In the genomic region with DNA sequence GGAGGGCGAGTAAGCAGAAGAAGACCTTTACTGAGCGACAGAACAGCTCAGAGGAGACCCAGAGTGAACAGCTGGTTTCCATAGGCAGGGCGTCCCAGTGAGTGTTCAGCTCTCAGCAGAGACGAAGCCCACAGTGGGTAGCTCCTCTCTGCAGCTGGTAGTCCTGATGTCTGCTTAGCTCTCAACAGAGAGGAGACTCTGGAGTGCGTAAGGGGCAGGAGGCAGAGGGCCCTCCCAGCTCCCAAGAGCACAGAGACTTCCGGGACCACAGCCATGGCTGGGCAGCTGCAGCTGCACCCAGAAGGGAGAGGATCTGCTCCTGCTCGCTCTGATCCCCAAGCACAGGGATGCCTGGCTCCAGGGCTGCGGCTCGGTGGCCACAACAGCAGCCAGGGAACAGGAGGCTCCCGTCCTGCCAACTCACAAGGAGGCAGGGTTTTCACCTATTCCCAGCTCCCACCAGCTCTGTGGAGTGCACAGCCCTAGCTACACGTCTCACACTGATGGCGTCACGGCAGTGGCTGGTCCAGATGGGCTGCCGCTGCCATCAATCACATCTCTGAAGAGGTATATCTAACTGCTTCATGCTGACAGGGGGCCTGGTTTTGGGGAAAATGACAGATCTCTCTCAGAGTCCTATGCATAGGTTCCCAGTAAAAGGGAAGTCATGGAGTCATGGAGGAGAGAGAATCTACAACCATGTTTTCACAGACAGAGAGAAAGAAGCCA, we compare ENCODE assay signal across 12 cellular contexts.
A peak's percentile ranks its signal among the peaks of the same experiment; 100 is the strongest.
DNase-seq lines count a peak whose midpoint lies in the region; ATAC-seq and TF ChIP-seq lines count a peak whose summit lies in the region.
"Had no signal": no experiment of that assay in that cellular context is flagged by ENCODE, and none has a peak within 500 bp of the region (broad histone marks: within the 10 kb centered on the region; RNA-seq: fewer than 3 reads in every experiment).

No MANE protein-coding gene starts in this region.

- WGBS in thyroid gland, 2 donors = 87 to 96% methylated on average over 12 to 14 of the region's 14 CpGs
- 73 to 75% methylated on average over 6 to 11 of the region's 14 CpGs for WGBS in esophagus squamous epithelium, 2 donors

- no peaks in the 10 kb centered on the region for H3K9me3 ChIP-seq in thyroid gland
- peaks cover 0 to 41% (median 9%) of the 10 kb centered on the region in 3 donors for H3K9me3 ChIP-seq in esophagus squamous epithelium
- H3K9me3 ChIP-seq: heart left ventricle, upper lobe of left lung had no signal

- H3K27me3 ChIP-seq in thyroid gland (no peaks in the 10 kb centered on the region), esophagus squamous epithelium (no peaks in the 10 kb centered on the region)
- H3K27me3 ChIP-seq: heart left ventricle, upper lobe of left lung had no signal

- DNase-seq in GM10248 (ENCODE audit: extremely low spot score) (peak; percentile 2), M059J (ENCODE audit: low read depth) (peak; percentile 65), RPMI7951 (ENCODE audit: low read depth) (peak; percentile 87), midbrain (lab: John Stamatoyannopoulos, UW) (peak; percentile 8), HuH-7.5 (ENCODE audit: low spot score) (no peak), thyroid gland (no peak), esophagus squamous epithelium (lab: John Stamatoyannopoulos, UW) (no peak)
- DNase-seq: activated CD4-positive, alpha-beta T cell treated with anti-CD3 and anti-CD28 coated beads for 36 hours; AML-193 had no signal

- TF ChIP-seq CTCF in GM10248 (IDR thresholded peaks at IDR 0.05; ENCODE audit: control extremely low read depth, extremely low read depth, low read depth, missing control alignments) (no peak), thyroid gland (IDR thresholded peaks at IDR 0.05) (no peak), esophagus squamous epithelium (IDR thresholded peaks at IDR 0.05) (no peak)

- H3K4me1 ChIP-seq in thyroid gland = no peaks in the 10 kb centered on the region
- H3K4me1 ChIP-seq in esophagus squamous epithelium = no peaks in the 10 kb centered on the region
- H3K4me1 ChIP-seq: heart left ventricle, upper lobe of left lung had no signal

- POLR2A ChIA-PET in GM10248 (lab: Yijun Ruan, JAX) = no interaction called here

- intact Hi-C loops in thyroid gland (cut with DNase I) (no loop called here), esophagus squamous epithelium (cut with DNase I) (no loop called here)

- ATAC-seq in GM18519 (IDR thresholded peaks at IDR 0.05; ENCODE audit: low FRiP score, unreplicated experiment) = no peak
- ATAC-seq: activated CD4-positive, alpha-beta T cell treated with anti-CD3 and anti-CD28 coated beads for 36 hours; heart left ventricle had no signal

- CTCF ChIA-PET in GM10248 (lab: Yijun Ruan, JAX) = interaction anchor here (1.6 kb wide), 1 partner anchor 8 kb away, joined by 3 read pairs; no protein-coding TSS in a partner anchor

- no peak overlapping the region for H3K4me3 ChIP-seq in thyroid gland (replicated peaks in 1 of 3)
- H3K4me3 ChIP-seq in esophagus squamous epithelium = no peak overlapping the region
- H3K4me3 ChIP-seq: heart left ventricle, upper lobe of left lung had no signal

- no peak for TF ChIP-seq POLR2A in thyroid gland (IDR thresholded peaks at IDR 0.05)
- no peak for TF ChIP-seq POLR2A in esophagus squamous epithelium (IDR thresholded peaks at IDR 0.05)

- H3K27ac ChIP-seq in thyroid gland (no peak overlapping the region), esophagus squamous epithelium (no peak overlapping the region)
- H3K27ac ChIP-seq: heart left ventricle, upper lobe of left lung had no signal

- H3K36me3 ChIP-seq in thyroid gland (no peaks in the 10 kb centered on the region), esophagus squamous epithelium (no peaks in the 10 kb centered on the region)
- H3K36me3 ChIP-seq: heart left ventricle, upper lobe of left lung had no signal

Comparison
In these comparisons a context has a peak if more than half of its experiments do, and no peak if none do; other contexts are left out.
1. DNase-seq: peak in GM10248 (single experiment), M059J (single experiment), RPMI7951 (single experiment) and midbrain (single experiment); none in HuH-7.5 (single experiment), thyroid gland (0 of 2) and esophagus squamous epithelium (single experiment).